ENCODE assay signal across 10 cellular contexts in genomic region chr17:58514795-58515157, GRCh38. TPM values are rescaled to one million over a fixed set of nuclear protein-coding genes. Genes with fewer than 3 reads are reported as not detected.
DNase-seq lines count a peak whose midpoint lies in the region; ATAC-seq and TF ChIP-seq lines count a peak whose summit lies in the region.
"Had no signal": no experiment of that assay in that cellular context is flagged by ENCODE, and none has a peak within 500 bp of the region (broad histone marks: within the 10 kb centered on the region; RNA-seq: fewer than 3 reads in every experiment).

No MANE protein-coding gene starts in this region.

- no peaks in the 10 kb centered on the region for H3F3A ChIP-seq in PC-3 (ENCODE audit: low read length, unreplicated experiment)

- BruUV-seq in PC-3 (replicated peaks; lab: Mats Ljungman, UMichigan), result no TSS peak

- H3K4me1 Mint-ChIP-seq in CD14-positive monocyte, result peaks cover 44% of the 10 kb centered on the region
- H3K4me1 Mint-ChIP-seq in endodermal cell, result peaks cover 22% of the 10 kb centered on the region

- H3K27ac Mint-ChIP-seq in CD14-positive monocyte (peak overlapping the region in 4 of 7 donors; percentile 4 to 81 (median 38)), endodermal cell (peak overlapping the region; percentile 91)

- peaks cover 11% of the 10 kb centered on the region for H3K79me2 ChIP-seq in PC-3 (ENCODE audit: low read length)

- peaks cover 39 to 41% of the 10 kb centered on the region in 2 donors for H3K36me3 Mint-ChIP-seq in CD14-positive monocyte
- peaks cover 27% of the 10 kb centered on the region for H3K36me3 Mint-ChIP-seq in endodermal cell (ENCODE audit: low read depth)

- H3K9me2 ChIP-seq in PC-3 (replicated peaks; ENCODE audit: low read length), result no peaks in the 10 kb centered on the region

- H3K27me3 ChIP-seq in PC-3 (ENCODE audit: low read length) (no peaks in the 10 kb centered on the region), endodermal cell (ENCODE audit: control insufficient read depth, insufficient read depth, low read length, poor library complexity, severe bottlenecking) (no peaks in the 10 kb centered on the region), neutrophil (no peaks in the 10 kb centered on the region)

- no peaks in the 10 kb centered on the region for H3K9me3 ChIP-seq in PC-3 (ENCODE audit: low read length)
- no peaks in the 10 kb centered on the region for H3K9me3 ChIP-seq in endodermal cell (ENCODE audit: control insufficient read depth, low read length)
- no peaks in the 10 kb centered on the region for H3K9me3 ChIP-seq in neutrophil

- H4K20me1 ChIP-seq in PC-3 (ENCODE audit: low read length), result no peaks in the 10 kb centered on the region

- peak overlapping the region; percentile 73 to 84 for H3K4me3 Mint-ChIP-seq in CD14-positive monocyte
- peak overlapping the region; percentile 82 for H3K4me3 Mint-ChIP-seq in endodermal cell

- intact Hi-C loops in CD14-positive monocyte (cut with micrococcal nuclease), result loop anchor here (5.0 to 10.0 kb wide), 4 partner anchors 63 to 507 kb away; partner anchors contain the start of gene SRSF1 (in 1 of the 2)
- intact Hi-C loops in PC-3 (cut with micrococcal nuclease), result loop anchor here (5.0 to 10.0 kb wide), 3 partner anchors 160 to 198 kb away; partner anchors contain the start of genes RAD51C, SUPT4H1 and TEX14

- H2AFZ ChIP-seq in PC-3 (ENCODE audit: low read length), result peak overlapping the region; percentile 84

- H3K4me2 ChIP-seq in PC-3 (ENCODE audit: low read length), result peak overlapping the region; percentile 82

- DNase-seq in CD14-positive monocyte (ENCODE audit: low spot score) (no peak), PC-3 (no peak), endodermal cell (no peak), NCI-H1436 (lab: John Stamatoyannopoulos, UW) (no peak), NCI-H510A (lab: John Stamatoyannopoulos, UW) (no peak), NCI-H2227 treated with DMSO at 0.1 percent for 48 hours (lab: John Stamatoyannopoulos, UW) (no peak)
- DNase-seq: NCI-H1048 had no signal

- WGBS in endodermal cell (ENCODE audit: insufficient coverage in 1 of 2, insufficient read length in 1 of 2), 2 experiments, result 30 to 50% methylated on average over 5 to 11 of the region's 11 CpGs

- ATAC-seq in PC-3 (no peak), GM18909 (IDR thresholded peaks at IDR 0.05; ENCODE audit: poor library complexity, unreplicated experiment) (no peak)

- CTCF ChIA-PET in PC-3 (lab: Charles Lee), result interaction anchor here (0.9 kb wide), 1 partner anchor 197 kb away, joined by 4 read pairs; no protein-coding TSS in a partner anchor

- no peak for TF ChIP-seq CTCF in CD14-positive monocyte (IDR thresholded peaks at IDR 0.05)
- no peak for TF ChIP-seq CTCF in PC-3 (conservative IDR thresholded peaks at IDR 0.05; ENCODE audit: low read depth, low read length)
- TF ChIP-seq CTCF in endodermal cell (conservative IDR thresholded peaks at IDR 0.05), result no peak
- no peak for TF ChIP-seq CTCF in neutrophil (IDR thresholded peaks at IDR 0.05)

- peaks cover 21% of the 10 kb centered on the region for H3K4me1 ChIP-seq in PC-3 (ENCODE audit: insufficient read depth, low read length)
- H3K4me1 ChIP-seq in endodermal cell (ENCODE audit: control insufficient read depth, insufficient read depth, low read length), result no peaks in the 10 kb centered on the region
- H3K4me1 ChIP-seq in neutrophil (ENCODE audit: control insufficient read depth in 1 of 2, insufficient read depth in 1 of 2, low read depth in 1 of 2, low read length in 1 of 2), result peaks cover 53 to 56% of the 10 kb centered on the region in 2 experiments

- H3K27me3 Mint-ChIP-seq in CD14-positive monocyte (ENCODE audit: low read depth in 3 of 3), result peaks cover 0 to 4% (median 2%) of the 10 kb centered on the region in 3 donors
- H3K27me3 Mint-ChIP-seq in endodermal cell (ENCODE audit: insufficient read depth), result no peaks in the 10 kb centered on the region

- no peaks in the 10 kb centered on the region for H3K9me3 Mint-ChIP-seq in CD14-positive monocyte
- no peaks in the 10 kb centered on the region for H3K9me3 Mint-ChIP-seq in endodermal cell

- H3K4me3 ChIP-seq in PC-3 (ENCODE audit: low read length) (peak overlapping the region; percentile 74), endodermal cell (ENCODE audit: low read length) (peak overlapping the region; percentile 87), neutrophil (ENCODE audit: low read depth in 1 of 2, low read length in 1 of 2) (peak overlapping the region; percentile 66 to 70)

- H3K27ac ChIP-seq in PC-3 (ENCODE audit: low read length), result no peak overlapping the region
- H3K27ac ChIP-seq in endodermal cell (ENCODE audit: low read depth, low read length), result no peak overlapping the region
- peak overlapping the region; percentile 95 for H3K27ac ChIP-seq in neutrophil

- H3K9ac ChIP-seq in PC-3 (ENCODE audit: low read length) (no peak overlapping the region), endodermal cell (ENCODE audit: extremely low read depth, low read length, poor library complexity, severe bottlenecking) (no peak overlapping the region)

- POLR2A ChIA-PET in PC-3 (lab: Charles Lee; ENCODE audit: unreplicated experiment), result interaction anchor here (0.6 kb wide), 3 partner anchors 24 to 126 kb away, joined by 3 to 12 read pairs (median 4); no protein-coding TSS in a partner anchor

- H3K36me3 ChIP-seq in PC-3 (ENCODE audit: low read depth, low read length) (peaks cover 7% of the 10 kb centered on the region; the same call in 1 of the 2 replicates), endodermal cell (ENCODE audit: control insufficient read depth, insufficient read depth, low read length) (peaks cover 29% of the 10 kb centered on the region), neutrophil (peaks cover 31% of the 10 kb centered on the region)

RNA-seq across cellular contexts. Expression of gene MTMR4, which starts 0.3 kb away (rescaled TPM):
- 1 to 10 TPM; 7.2 to 8.4 TPM for polyA plus RNA-seq in CD14-positive monocyte
- total RNA-seq in PC-3 (2014; rRNA removed), result 48.7 and 57.2 TPM in 2 replicates
- total RNA-seq in endodermal cell, result 10 to 100 TPM; 39.4 to 52.9 TPM
- polyA plus RNA-seq in endodermal cell (2013, experiment 1 of 2), result 43.6 TPM
- 39.0 TPM for polyA plus RNA-seq in endodermal cell (2013, experiment 2 of 2)

RNA-seq across cellular contexts. Expression of gene HSF5, which starts 26.6 kb away (rescaled TPM):
- polyA plus RNA-seq in CD14-positive monocyte, result under 1 TPM in 1 of 2 donors, not detected in 1; 0.07 TPM
- not detected in 2 replicates for total RNA-seq in PC-3 (2014; rRNA removed)
- total RNA-seq in endodermal cell, result under 1 TPM; 0.09 to 0.22 TPM
- 0.04 TPM for polyA plus RNA-seq in endodermal cell (2013, experiment 1 of 2)
- not detected for polyA plus RNA-seq in endodermal cell (2013, experiment 2 of 2)
- total RNA-seq: dermis microvascular lymphatic vessel endothelial cell had no signal
